ENCODE assay signal across 20 cellular contexts in genomic region chr12:67525500-67525884, GRCh38.
"Had no signal": no experiment of that assay in that cellular context is flagged by ENCODE, and none has a peak within 500 bp of the region (broad histone marks: within the 10 kb centered on the region; RNA-seq: fewer than 3 reads in every experiment).

No MANE protein-coding gene starts in this region.

- H3K27ac ChIP-seq: colonic mucosa, esophagus muscularis mucosa, thoracic aorta had no signal

- H3K4me1 ChIP-seq: colonic mucosa, esophagus muscularis mucosa had no signal

- H3K36me3 Mint-ChIP-seq: activated naive CD8-positive, alpha-beta T cell; memory B cell; naive thymus-derived CD8-positive, alpha-beta T cell; stimulated activated effector memory CD8-positive, alpha-beta T cell treated with anti-CD3 and anti-CD28 coated beads, Interleukin-12 subunit alpha, Interleukin-12 subunit beta, amount 100 ng/mL, for 72 hours had no signal

- H3K9me3 ChIP-seq: colonic mucosa, esophagus muscularis mucosa, thoracic aorta had no signal

- DNase-seq: activated B cell treated with CpG ODN at 0.5 μM for 24 hours; activated CD4-positive, alpha-beta T cell treated with anti-CD3 and anti-CD28 coated beads for 48 hours; activated CD8-positive, alpha-beta memory T cell treated with anti-CD3 and anti-CD28 coated beads, Interleukin-2, amount 50 U/mL, for 4 hours; activated CD8-positive, alpha-beta T cell treated with anti-CD3 and anti-CD28 coated beads, Interleukin-2, amount 10 ng/mL, durations not matched to agents 7 days and 5 days; activated gamma-delta T cell; activated T-cell treated with anti-CD3 and anti-CD28 coated beads, Interleukin-2, amount 50 U/mL, for 72 hours; amniotic stem cell; central memory CD4-positive, alpha-beta T cell; colonic mucosa; hippocampal formation; kidney glomerular epithelial cell; naive thymus-derived CD8-positive, alpha-beta T cell; posterior cingulate gyrus; retina; stimulated activated CD4-positive, alpha-beta T cell treated with anti-CD3 and anti-CD28 coated beads, Interleukin-12 subunit alpha, Interleukin-12 subunit beta, amount 100 ng/mL, for 4 hours had no signal

- H3K4me3 Mint-ChIP-seq: activated B cell treated with CpG ODN at 0.5 μM for 24 hours; activated CD8-positive, alpha-beta T cell treated with anti-CD3 and anti-CD28 coated beads, Interleukin-2, amount 10 ng/mL, durations not matched to agents 7 days and 5 days; activated naive CD8-positive, alpha-beta T cell; activated T-cell treated with anti-CD3 and anti-CD28 coated beads, Interleukin-2, amount 50 U/mL, for 72 hours; memory B cell; stimulated activated effector memory CD8-positive, alpha-beta T cell treated with anti-CD3 and anti-CD28 coated beads, Interleukin-12 subunit alpha, Interleukin-12 subunit beta, amount 100 ng/mL, for 72 hours had no signal

- H3K27ac Mint-ChIP-seq: activated B cell treated with CpG ODN at 0.5 μM for 24 hours; activated CD8-positive, alpha-beta T cell treated with anti-CD3 and anti-CD28 coated beads, Interleukin-2, amount 10 ng/mL, durations not matched to agents 7 days and 5 days; activated naive CD8-positive, alpha-beta T cell; activated T-cell treated with anti-CD3 and anti-CD28 coated beads, Interleukin-2, amount 50 U/mL, for 72 hours; memory B cell; stimulated activated effector memory CD8-positive, alpha-beta T cell treated with anti-CD3 and anti-CD28 coated beads, Interleukin-12 subunit alpha, Interleukin-12 subunit beta, amount 100 ng/mL, for 72 hours had no signal

- H3K4me3 ChIP-seq: colonic mucosa, esophagus muscularis mucosa, thoracic aorta had no signal

- H3K4me1 Mint-ChIP-seq: activated B cell treated with CpG ODN at 0.5 μM for 24 hours; stimulated activated effector memory CD8-positive, alpha-beta T cell treated with anti-CD3 and anti-CD28 coated beads, Interleukin-12 subunit alpha, Interleukin-12 subunit beta, amount 100 ng/mL, for 72 hours had no signal

- H3K36me3 ChIP-seq: colonic mucosa, esophagus muscularis mucosa, thoracic aorta had no signal

- ATAC-seq: activated CD8-positive, alpha-beta T cell treated with anti-CD3 and anti-CD28 coated beads, Interleukin-2, amount 10 ng/mL, durations not matched to agents 7 days and 5 days; activated T-cell treated with anti-CD3 and anti-CD28 coated beads, Interleukin-2, amount 50 U/mL, for 72 hours; naive thymus-derived CD8-positive, alpha-beta T cell; stimulated activated effector memory CD8-positive, alpha-beta T cell treated with anti-CD3 and anti-CD28 coated beads, Interleukin-12 subunit alpha, Interleukin-12 subunit beta, amount 100 ng/mL, for 72 hours had no signal

- H3K9me3 Mint-ChIP-seq: activated B cell treated with CpG ODN at 0.5 μM for 24 hours; memory B cell; naive thymus-derived CD8-positive, alpha-beta T cell; stimulated activated effector memory CD8-positive, alpha-beta T cell treated with anti-CD3 and anti-CD28 coated beads, Interleukin-12 subunit alpha, Interleukin-12 subunit beta, amount 100 ng/mL, for 72 hours had no signal

- H3K27me3 Mint-ChIP-seq: activated naive CD8-positive, alpha-beta T cell; naive thymus-derived CD8-positive, alpha-beta T cell had no signal

- H3K27me3 ChIP-seq: colonic mucosa, esophagus muscularis mucosa had no signal
